1 cellular context compared by ENCODE assay signal in the genomic region with DNA sequence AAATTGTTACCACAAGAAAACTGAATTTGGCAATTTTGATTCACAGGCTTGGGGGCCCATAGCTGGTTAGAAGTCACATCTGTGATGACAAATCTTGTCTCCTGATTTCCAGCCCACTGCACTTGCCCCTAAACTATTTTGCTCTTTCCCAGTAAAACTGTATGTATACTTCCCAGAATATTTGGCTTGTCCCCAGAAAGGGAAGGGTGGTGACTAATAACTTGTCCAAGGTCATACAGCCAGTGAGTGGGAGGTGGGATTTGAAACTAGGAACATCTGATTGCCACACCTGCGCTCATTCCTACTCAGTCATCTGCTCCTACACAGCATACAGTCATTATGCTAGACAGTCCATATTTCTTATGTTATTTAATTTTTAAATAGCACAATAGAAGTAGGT.
TF ChIP-seq lines count a peak whose summit lies in the region.

No MANE protein-coding gene starts in this region.

TF ChIP-seq in Ishikawa, 13 proteins besides CTCF, POLR2A, EP300 and RAD21 (continued from another document):
- TF ChIP-seq, protein P1, sequence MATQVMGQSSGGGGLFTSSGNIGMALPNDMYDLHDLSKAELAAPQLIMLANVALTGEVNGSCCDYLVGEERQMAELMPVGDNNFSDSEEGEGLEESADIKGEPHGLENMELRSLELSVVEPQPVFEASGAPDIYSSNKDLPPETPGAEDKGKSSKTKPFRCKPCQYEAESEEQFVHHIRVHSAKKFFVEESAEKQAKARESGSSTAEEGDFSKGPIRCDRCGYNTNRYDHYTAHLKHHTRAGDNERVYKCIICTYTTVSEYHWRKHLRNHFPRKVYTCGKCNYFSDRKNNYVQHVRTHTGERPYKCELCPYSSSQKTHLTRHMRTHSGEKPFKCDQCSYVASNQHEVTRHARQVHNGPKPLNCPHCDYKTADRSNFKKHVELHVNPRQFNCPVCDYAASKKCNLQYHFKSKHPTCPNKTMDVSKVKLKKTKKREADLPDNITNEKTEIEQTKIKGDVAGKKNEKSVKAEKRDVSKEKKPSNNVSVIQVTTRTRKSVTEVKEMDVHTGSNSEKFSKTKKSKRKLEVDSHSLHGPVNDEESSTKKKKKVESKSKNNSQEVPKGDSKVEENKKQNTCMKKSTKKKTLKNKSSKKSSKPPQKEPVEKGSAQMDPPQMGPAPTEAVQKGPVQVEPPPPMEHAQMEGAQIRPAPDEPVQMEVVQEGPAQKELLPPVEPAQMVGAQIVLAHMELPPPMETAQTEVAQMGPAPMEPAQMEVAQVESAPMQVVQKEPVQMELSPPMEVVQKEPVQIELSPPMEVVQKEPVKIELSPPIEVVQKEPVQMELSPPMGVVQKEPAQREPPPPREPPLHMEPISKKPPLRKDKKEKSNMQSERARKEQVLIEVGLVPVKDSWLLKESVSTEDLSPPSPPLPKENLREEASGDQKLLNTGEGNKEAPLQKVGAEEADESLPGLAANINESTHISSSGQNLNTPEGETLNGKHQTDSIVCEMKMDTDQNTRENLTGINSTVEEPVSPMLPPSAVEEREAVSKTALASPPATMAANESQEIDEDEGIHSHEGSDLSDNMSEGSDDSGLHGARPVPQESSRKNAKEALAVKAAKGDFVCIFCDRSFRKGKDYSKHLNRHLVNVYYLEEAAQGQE (IDR thresholded peaks at IDR 0.05; ENCODE audit: low read depth) = no peak
- peak; percentile 39 for TF ChIP-seq EGR1 (IDR thresholded peaks at IDR 0.05)
- TF ChIP-seq, protein P2, sequence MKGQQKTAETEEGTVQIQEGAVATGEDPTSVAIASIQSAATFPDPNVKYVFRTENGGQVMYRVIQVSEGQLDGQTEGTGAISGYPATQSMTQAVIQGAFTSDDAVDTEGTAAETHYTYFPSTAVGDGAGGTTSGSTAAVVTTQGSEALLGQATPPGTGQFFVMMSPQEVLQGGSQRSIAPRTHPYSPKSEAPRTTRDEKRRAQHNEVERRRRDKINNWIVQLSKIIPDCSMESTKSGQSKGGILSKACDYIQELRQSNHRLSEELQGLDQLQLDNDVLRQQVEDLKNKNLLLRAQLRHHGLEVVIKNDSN (IDR thresholded peaks at IDR 0.05) = no peak
- no peak for TF ChIP-seq ZBTB7A (IDR thresholded peaks at IDR 0.05; ENCODE audit: low read depth)
